Comparison of ENCODE assay signal across 9 cellular contexts in genomic region chr19:18379803-18380747, GRCh38. TPM values are rescaled to one million over a fixed set of nuclear protein-coding genes. Genes with fewer than 3 reads are reported as not detected.
DNase-seq lines count a peak whose midpoint lies in the region; ATAC-seq and TF ChIP-seq lines count a peak whose summit lies in the region.
"Had no signal": no experiment of that assay in that cellular context is flagged by ENCODE, and none has a peak within 500 bp of the region (broad histone marks: within the 10 kb centered on the region; RNA-seq: fewer than 3 reads in every experiment).

No MANE protein-coding gene starts in this region.

- H3K4me1 ChIP-seq in Panc1 (ENCODE audit: control insufficient read depth, insufficient read depth, low read length) (peaks cover 32% of the 10 kb centered on the region), psoas muscle (peaks cover 16% of the 10 kb centered on the region)
- H3K4me1 ChIP-seq in effector memory CD4-positive, alpha-beta T cell (ENCODE audit: control insufficient read depth, insufficient read depth, low read length, poor library complexity, severe bottlenecking) = no peaks in the 10 kb centered on the region

- no peak for TF ChIP-seq CTCF in Panc1 (IDR thresholded peaks at IDR 0.05)
- TF ChIP-seq CTCF in fibroblast of the aortic adventitia (IDR thresholded peaks at IDR 0.05; ENCODE audit: insufficient read depth, low read length) = no peak
- TF ChIP-seq CTCF in psoas muscle (IDR thresholded peaks at IDR 0.05) = no peak

- TSS peak; percentile 86 for BruUV-seq in Panc1 (replicated peaks; lab: Mats Ljungman, UMichigan)

- in situ Hi-C loops in Panc1 (cut with HindIII; ENCODE audit: low pct_unique_long_range_greater_than_20kb, low sequenced_read_pairs) = no loop called here

- DNase-seq in GM03348 (ENCODE audit: low spot score) (peak; percentile 89), Panc1 (ENCODE audit: low read depth, low spot score) (peak; percentile 96), fibroblast of the aortic adventitia (ENCODE audit: low read depth) (peak; percentile 97), psoas muscle (peak; percentile 93 to 95), activated gamma-delta T cell (lab: John Stamatoyannopoulos, UW) (no peak)
- DNase-seq in effector memory CD4-positive, alpha-beta T cell = no peak
- DNase-seq in stimulated activated CD4-positive, alpha-beta T cell treated with anti-CD3 and anti-CD28 coated beads, Interleukin-4, amount 100 ng/mL, for 24 hours = no peak

- CTCF ChIA-PET in Panc1 (lab: Charles Lee) = no interaction called here

- H3K4me3 ChIP-seq in Panc1 (ENCODE audit: low read depth in 2 of 2, low read length in 2 of 2) (no peak overlapping the region), fibroblast of the aortic adventitia (ENCODE audit: low read depth, low read length) (no peak overlapping the region), psoas muscle (no peak overlapping the region)
- H3K4me3 ChIP-seq in effector memory CD4-positive, alpha-beta T cell (ENCODE audit: insufficient read depth, low read depth, low read length, poor library complexity, severe bottlenecking) = no peak overlapping the region
- H3K4me3 ChIP-seq: cardiac muscle cell had no signal

- no peaks in the 10 kb centered on the region for H3K27me3 ChIP-seq in Panc1 (ENCODE audit: control insufficient read depth, insufficient read depth, low read length)
- peaks cover 0 to 6% (median 0%) of the 10 kb centered on the region in 3 donors for H3K27me3 ChIP-seq in psoas muscle (ENCODE audit: insufficient read depth in 3 of 3, low read length in 2 of 3)
- no peaks in the 10 kb centered on the region for H3K27me3 ChIP-seq in effector memory CD4-positive, alpha-beta T cell (replicated peaks; ENCODE audit: control insufficient read depth, insufficient read depth, low read length, poor library complexity, severe bottlenecking)
- H3K27me3 ChIP-seq: cardiac muscle cell had no signal

- H3K9me3 ChIP-seq in Panc1 (ENCODE audit: control insufficient read depth, insufficient read depth, low read depth, low read length) (no peaks in the 10 kb centered on the region), psoas muscle (no peaks in the 10 kb centered on the region)
- no peaks in the 10 kb centered on the region for H3K9me3 ChIP-seq in effector memory CD4-positive, alpha-beta T cell (ENCODE audit: control insufficient read depth, low read length)

- H3K36me3 ChIP-seq in Panc1 (ENCODE audit: control insufficient read depth, insufficient read depth, low read length) (no peaks in the 10 kb centered on the region), psoas muscle (ENCODE audit: insufficient read depth in 1 of 2, low read depth in 1 of 2) (no peaks in the 10 kb centered on the region)
- no peaks in the 10 kb centered on the region for H3K36me3 ChIP-seq in effector memory CD4-positive, alpha-beta T cell (ENCODE audit: control insufficient read depth, insufficient read depth, low read length)
- H3K36me3 ChIP-seq: cardiac muscle cell had no signal

- peak; percentile 90 for ATAC-seq in Panc1
- ATAC-seq in psoas muscle = peak; percentile 86 to 92 (median 90)
- no peak for ATAC-seq in HG03196 (IDR thresholded peaks at IDR 0.05; ENCODE audit: unreplicated experiment)

- POLR2A ChIA-PET in Panc1 (lab: Charles Lee) = no interaction called here

- H3K27ac ChIP-seq in Panc1 (ENCODE audit: low read length) (peak overlapping the region; percentile 83), psoas muscle (peak overlapping the region; percentile 73)
- no peak overlapping the region for H3K27ac ChIP-seq in effector memory CD4-positive, alpha-beta T cell (ENCODE audit: insufficient read depth, low read length, poor library complexity, severe bottlenecking)
- H3K27ac ChIP-seq: cardiac muscle cell had no signal

- intact Hi-C loops in Panc1 (cut with micrococcal nuclease; ENCODE audit: unreplicated experiment) (no loop called here), psoas muscle (cut with DNase I) (no loop called here)

- WGBS in psoas muscle, 3 donors = 23 to 31% (median 24%) methylated on average over 22 of the region's 22 CpGs

RNA-seq across cellular contexts. Expression of gene GDF15, which starts 5.9 kb away (rescaled TPM):
- total RNA-seq in Panc1 (2021; ENCODE audit: unreplicated experiment) (335 TPM), fibroblast of the aortic adventitia (ENCODE audit: low replicate concordance) (23.8 and 27.6 TPM in 2 replicates), psoas muscle (1 to 10 TPM in 2 of 4 donors, under 1 TPM in 2; 0.50 to 8.5 (median 2.2) TPM)
- polyA plus RNA-seq in Panc1 (2012; ENCODE audit: insufficient read length) = 712 TPM
- polyA plus RNA-seq in psoas muscle = 10 to 100 TPM in 1 of 3 donors, under 1 TPM in 2; 0.27 to 37.1 (median 0.35) TPM

RNA-seq across cellular contexts. Expression of gene LRRC25, which starts 17.3 kb away (rescaled TPM):
- total RNA-seq in Panc1 (2021; ENCODE audit: unreplicated experiment) (0.15 TPM), fibroblast of the aortic adventitia (ENCODE audit: low replicate concordance) (0.09 TPM in 1 of 2 replicates, not detected in the other), psoas muscle (1 to 10 TPM; 2.0 to 4.1 (median 2.4) TPM)
- polyA plus RNA-seq in Panc1 (2012; ENCODE audit: insufficient read length) = 0.15 TPM
- 1 to 10 TPM in 2 of 3 donors, under 1 TPM in 1; 0.65 to 5.2 (median 1.3) TPM for polyA plus RNA-seq in psoas muscle
- total RNA-seq: cardiac muscle cell had no signal
- polyA plus RNA-seq: cardiac muscle cell had no signal

RNA-seq across cellular contexts. Expression of gene SSBP4, which starts 39.1 kb away (rescaled TPM):
- total RNA-seq in Panc1 (2021; ENCODE audit: unreplicated experiment) (128 TPM), fibroblast of the aortic adventitia (ENCODE audit: low replicate concordance) (66.7 and 76.4 TPM in 2 replicates), psoas muscle (10 to 100 TPM; 29.1 to 46.1 (median 29.6) TPM)
- polyA plus RNA-seq in Panc1 (2012; ENCODE audit: insufficient read length) = 185 TPM
- 10 to 100 TPM; 25.8 to 37.8 (median 28.6) TPM for polyA plus RNA-seq in psoas muscle

RNA-seq across cellular contexts. Expression of gene PGPEP1, which starts 39.7 kb away (rescaled TPM):
- 36.3 TPM for total RNA-seq in Panc1 (2021; ENCODE audit: unreplicated experiment)
- 24.0 TPM for polyA plus RNA-seq in Panc1 (2012; ENCODE audit: insufficient read length)
- 9.6 and 27.2 TPM in 2 replicates for total RNA-seq in fibroblast of the aortic adventitia (ENCODE audit: low replicate concordance)
- total RNA-seq in psoas muscle = 10 to 100 TPM; 18.3 to 47.8 (median 31.7) TPM
- polyA plus RNA-seq in psoas muscle = 10 to 100 TPM in 1 of 3 donors, 1 to 10 TPM in 2; 8.0 to 13.8 (median 9.1) TPM

RNA-seq across cellular contexts. Expression of gene LSM4, which starts 57.2 kb away (rescaled TPM):
- 209 TPM for total RNA-seq in Panc1 (2021; ENCODE audit: unreplicated experiment)
- 226 TPM for polyA plus RNA-seq in Panc1 (2012; ENCODE audit: insufficient read length)
- 113 and 119 TPM in 2 replicates for total RNA-seq in fibroblast of the aortic adventitia (ENCODE audit: low replicate concordance)
- 100 to 1,000 TPM in 2 of 4 donors, 10 to 100 TPM in 2; 87.9 to 136 (median 112) TPM for total RNA-seq in psoas muscle
- 100 to 1,000 TPM; 118 to 215 (median 139) TPM for polyA plus RNA-seq in psoas muscle

Comparison
In these comparisons a context has a peak if more than half of its experiments do, and no peak if none do; other contexts are left out.
1. DNase-seq: peak in GM03348 (single experiment), Panc1 (single experiment), fibroblast of the aortic adventitia (single experiment) and psoas muscle (2 of 2); none in effector memory CD4-positive, alpha-beta T cell (0 of 3), stimulated activated CD4-positive, alpha-beta T cell treated with anti-CD3 and anti-CD28 coated beads, Interleukin-4, amount 100 ng/mL, for 24 hours (single experiment) and activated gamma-delta T cell (single experiment).
2. RNA of gene GDF15, which starts 5.9 kb away (total RNA-seq): 335 TPM in Panc1 (single experiment); 23.8 to 27.6 TPM in fibroblast of the aortic adventitia and 0.50 to 8.5 TPM in psoas muscle; every median in the first group is over 10 times any median in the second.